Comparison of ENCODE assay signal across 25 cellular contexts in genomic region chr1:24382165-24382577, GRCh38. TPM values are rescaled to one million over a fixed set of nuclear protein-coding genes. Genes with fewer than 3 reads are reported as not detected.
DNase-seq lines count a peak whose midpoint lies in the region; ATAC-seq and TF ChIP-seq lines count a peak whose summit lies in the region.
"Had no signal": no experiment of that assay in that cellular context is flagged by ENCODE, and none has a peak within 500 bp of the region (broad histone marks: within the 10 kb centered on the region; RNA-seq: fewer than 3 reads in every experiment).

No MANE protein-coding gene starts in this region.

- in situ Hi-C loops in mammary epithelial cell (cut with MboI; ENCODE audit: low sequenced_read_pairs in 2 of 2) = no loop called here

- H3K27me3 ChIP-seq in PC-3 (ENCODE audit: low read length) (no peaks in the 10 kb centered on the region), mammary epithelial cell (ENCODE audit: insufficient read depth, low read length) (no peaks in the 10 kb centered on the region), suprapubic skin (no peaks in the 10 kb centered on the region)
- H3K27me3 ChIP-seq: brain microvascular endothelial cell had no signal

- no peak overlapping the region for H3K4me2 ChIP-seq in PC-3 (ENCODE audit: low read length)
- no peak overlapping the region for H3K4me2 ChIP-seq in mammary epithelial cell (ENCODE audit: insufficient read depth, low read depth, low read length)

- intact Hi-C loops in PC-3 (cut with micrococcal nuclease) = no loop called here
- intact Hi-C loops in mammary epithelial cell (cut with micrococcal nuclease) = no loop called here

- H2AFZ ChIP-seq in PC-3 (ENCODE audit: low read length) = no peak overlapping the region
- H2AFZ ChIP-seq in mammary epithelial cell (ENCODE audit: low read depth, low read length) = no peak overlapping the region

- H3K9me3 ChIP-seq in PC-3 (ENCODE audit: low read length) (no peaks in the 10 kb centered on the region), mammary epithelial cell (replicated peaks; ENCODE audit: insufficient read depth, low read length) (no peaks in the 10 kb centered on the region), suprapubic skin (no peaks in the 10 kb centered on the region)
- H3K9me3 ChIP-seq: thoracic aorta had no signal

- DNase-seq in PC-3 (no peak), mammary epithelial cell (peak; percentile 27), iPS-NIHi7 (ENCODE audit: extremely low spot score) (peak; percentile 2), suprapubic skin (ENCODE audit: low spot score in 2 of 2) (peak in 1 of 2 donors; percentile 48), NCI-H446 treated with DMSO at 0.1 percent for 48 hours (lab: John Stamatoyannopoulos, UW) (no peak)
- no peak for DNase-seq in stimulated activated CD4-positive, alpha-beta T cell treated with anti-CD3 and anti-CD28 coated beads, Interleukin-1b, Interleukin-23, amount 100 ng/mL, for 48 hours
- DNase-seq in central memory CD4-positive, alpha-beta T cell = no peak
- DNase-seq: activated CD4-positive, alpha-beta T cell treated with anti-CD3 and anti-CD28 coated beads, Interleukin-2, amount 50 U/mL, for 48 hours; activated CD4-positive, CD25-positive, alpha-beta regulatory T cell; activated CD8-positive, alpha-beta memory T cell treated with anti-CD3 and anti-CD28 coated beads, Interleukin-2, amount 50 U/mL, for 4 hours; activated naive CD4-positive, alpha-beta T cell treated with anti-CD3 and anti-CD28 coated beads, Interleukin-2, amount 50 U/mL, for 16 hours; amygdala; brain microvascular endothelial cell; EL; KG1; kidney; MM.1S; NCI-H1105 treated with DMSO at 0.1 percent for 48 hours; NCI-H187 treated with DMSO at 0.1 percent for 48 hours; NCI-H2171; NCI-H510A treated with DMSO at 0.1 percent for 48 hours; small intestine; stimulated activated naive CD8-positive, alpha-beta T cell treated with anti-CD3 and anti-CD28 coated beads, Interleukin-15, Interleukin-2, amounts not matched to agents 100 U/mL and 50 U/mL, for 24 hours; T-helper 1 cell had no signal

- TF ChIP-seq CTCF in PC-3 (conservative IDR thresholded peaks at IDR 0.05; ENCODE audit: low read depth, low read length) (no peak), mammary epithelial cell (conservative IDR thresholded peaks at IDR 0.05 in 1 of 2, IDR thresholded peaks at IDR 0.05 in 1 of 2; ENCODE audit: extremely low read depth in 1 of 2, insufficient read depth in 1 of 2, low read depth in 1 of 2, low read length in 2 of 2) (no peak), suprapubic skin (IDR thresholded peaks at IDR 0.05) (no peak)

- no peak overlapping the region for H3K9ac ChIP-seq in PC-3 (ENCODE audit: low read length)
- no peak overlapping the region for H3K9ac ChIP-seq in mammary epithelial cell (ENCODE audit: insufficient read depth, low read length)

- H3K4me3 ChIP-seq in PC-3 (ENCODE audit: low read length) = no peak overlapping the region
- no peak overlapping the region for H3K4me3 ChIP-seq in mammary epithelial cell (replicated peaks in 1 of 3; ENCODE audit: insufficient read depth in 1 of 3, low read depth in 2 of 3, low read length in 3 of 3)
- H3K4me3 ChIP-seq in suprapubic skin = no peak overlapping the region
- H3K4me3 ChIP-seq: thoracic aorta had no signal

- H3K4me1 ChIP-seq in PC-3 (ENCODE audit: insufficient read depth, low read length) = peaks cover 34% of the 10 kb centered on the region
- peaks cover 44% of the 10 kb centered on the region for H3K4me1 ChIP-seq in mammary epithelial cell (ENCODE audit: insufficient read depth, low read length)
- H3K4me1 ChIP-seq in suprapubic skin = peaks cover 54% of the 10 kb centered on the region

- H3K27ac ChIP-seq in PC-3 (ENCODE audit: low read length) = 0 out of 2 replicates have a peak overlapping the region, but pooled peaks have one; percentile 14
- H3K27ac ChIP-seq in mammary epithelial cell (ENCODE audit: insufficient read depth, low read depth, low read length) = no peak overlapping the region
- H3K27ac ChIP-seq in suprapubic skin = peak overlapping the region; percentile 47
- H3K27ac ChIP-seq: brain microvascular endothelial cell, thoracic aorta had no signal

- no peaks in the 10 kb centered on the region for H3K79me2 ChIP-seq in PC-3 (ENCODE audit: low read length)
- no peaks in the 10 kb centered on the region for H3K79me2 ChIP-seq in mammary epithelial cell (ENCODE audit: insufficient read depth, low read length)

- peak; percentile 5; the same call in 1 of the 2 replicates for ATAC-seq in PC-3
- ATAC-seq: stimulated activated naive CD8-positive, alpha-beta T cell treated with anti-CD3 and anti-CD28 coated beads, Interleukin-15, Interleukin-2, amounts not matched to agents 100 U/mL and 50 U/mL, for 24 hours had no signal

- POLR2A ChIA-PET in PC-3 (lab: Charles Lee; ENCODE audit: unreplicated experiment) = interaction anchor here (0.5 to 0.6 kb wide), 2 partner anchors 10 to 92 kb away, joined by 3 read pairs; no protein-coding TSS in a partner anchor

- no TSS peak for BruUV-seq in PC-3 (replicated peaks; lab: Mats Ljungman, UMichigan)
- no TSS peak for BruUV-seq in mammary epithelial cell (replicated peaks; lab: Mats Ljungman, UMichigan)

- no peaks in the 10 kb centered on the region for H3F3A ChIP-seq in PC-3 (ENCODE audit: low read length, unreplicated experiment)

- H3K36me3 ChIP-seq in PC-3 (ENCODE audit: low read depth, low read length) = peaks cover 11% of the 10 kb centered on the region
- H3K36me3 ChIP-seq in mammary epithelial cell (ENCODE audit: insufficient read depth, low read length) = peaks cover 2% of the 10 kb centered on the region
- no peaks in the 10 kb centered on the region for H3K36me3 ChIP-seq in suprapubic skin
- H3K36me3 ChIP-seq: brain microvascular endothelial cell, thoracic aorta had no signal

- 88% methylated on average over 8 of the region's 8 CpGs for WGBS in mammary epithelial cell (ENCODE audit: low coverage, missing lambda C conversion rate)
- 84% methylated on average over 8 of the region's 8 CpGs for whole genome bisulfite sequencing in suprapubic skin

- no peak for TF ChIP-seq EP300 in suprapubic skin (IDR thresholded peaks at IDR 0.05)

- CTCF ChIA-PET in PC-3 (lab: Charles Lee) = no interaction called here
- CTCF ChIA-PET in mammary epithelial cell (lab: Charles Lee; ENCODE audit: low non-redundant PET) = no interaction called here

- H4K20me1 ChIP-seq in PC-3 (ENCODE audit: low read length) (no peaks in the 10 kb centered on the region), mammary epithelial cell (ENCODE audit: insufficient read depth, low read length) (no peaks in the 10 kb centered on the region)

- dilution Hi-C loops in mammary epithelial cell (cut with HindIII; ENCODE audit: low sequenced_read_pairs) = loop anchor here (5.0 kb wide), 3 partner anchors 50 to 300 kb away; no protein-coding TSS in a partner anchor

- H3K9me2 ChIP-seq in PC-3 (replicated peaks; ENCODE audit: low read length) = no peaks in the 10 kb centered on the region

- no peak for TF ChIP-seq POLR2A in suprapubic skin (IDR thresholded peaks at IDR 0.05)

RNA-seq across cellular contexts. Expression of gene STPG1, which starts 31.4 kb away (rescaled TPM):
- total RNA-seq in PC-3 (2014; rRNA removed) (12.8 and 14.9 TPM in 2 replicates), mammary epithelial cell (10 to 100 TPM; 13.0 to 20.5 TPM), suprapubic skin (1 to 10 TPM; 7.2 to 8.5 (median 7.8) TPM)
- 11.4 TPM for polyA plus RNA-seq in mammary epithelial cell
- 27.1 TPM for polyA minus RNA-seq in mammary epithelial cell

RNA-seq across cellular contexts. Expression of gene NIPAL3, which starts 33.4 kb away (rescaled TPM):
- total RNA-seq in PC-3 (2014; rRNA removed) (35.2 and 43.7 TPM in 2 replicates), mammary epithelial cell (100 to 1,000 TPM in 1 of 2 donors, 10 to 100 TPM in 1; 48.9 to 116 TPM), suprapubic skin (10 to 100 TPM; 42.4 to 75.4 (median 64.6) TPM)
- 51.3 TPM for polyA plus RNA-seq in mammary epithelial cell
- polyA minus RNA-seq in mammary epithelial cell = 50.4 TPM

Comparison
In these comparisons a context has a peak if more than half of its experiments do, and no peak if none do; other contexts are left out.
1. DNase-seq: peak in mammary epithelial cell (single experiment) and iPS-NIHi7 (single experiment); none in PC-3 (single experiment), stimulated activated CD4-positive, alpha-beta T cell treated with anti-CD3 and anti-CD28 coated beads, Interleukin-1b, Interleukin-23, amount 100 ng/mL, for 48 hours (single experiment), central memory CD4-positive, alpha-beta T cell (single experiment) and NCI-H446 treated with DMSO at 0.1 percent for 48 hours (single experiment).